Comparison of ENCODE assay signal across 26 cellular contexts in the genomic region with DNA sequence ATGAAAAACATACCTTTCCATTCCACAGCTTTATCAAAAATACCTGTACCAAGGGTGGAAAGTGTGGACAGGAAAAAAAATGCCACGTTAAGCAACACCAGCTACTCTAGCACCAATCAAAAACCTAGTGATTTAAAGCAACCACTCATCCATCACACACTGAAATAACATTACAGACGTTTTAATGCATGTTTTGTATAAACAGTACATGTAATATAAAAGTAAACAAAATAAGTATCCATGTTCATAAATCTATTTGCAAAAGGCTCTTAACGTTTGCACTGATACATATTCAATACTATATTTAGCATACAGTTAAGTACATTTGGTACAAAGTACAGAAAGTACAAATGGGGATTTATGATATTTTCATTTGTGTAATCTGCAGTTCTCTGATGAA. TPM values are rescaled to one million over a fixed set of nuclear protein-coding genes. Genes with fewer than 3 reads are reported as not detected.
A peak's percentile ranks its signal among the peaks of the same experiment; 100 is the strongest.
DNase-seq lines count a peak whose midpoint lies in the region; ATAC-seq and TF ChIP-seq lines count a peak whose summit lies in the region.
"Had no signal": no experiment of that assay in that cellular context is flagged by ENCODE, and none has a peak within 500 bp of the region (broad histone marks: within the 10 kb centered on the region; RNA-seq: fewer than 3 reads in every experiment).

No MANE protein-coding gene starts in this region.

- H4K20me1 ChIP-seq in H9 (ENCODE audit: control insufficient read depth, insufficient read depth, insufficient read length) = no peaks in the 10 kb centered on the region

- no peaks in the 10 kb centered on the region for H3K23me2 ChIP-seq in H9 (ENCODE audit: insufficient read length, low read depth, low read length, poor library complexity, severe bottlenecking)

- WGBS in H9 (ENCODE audit: extremely low coverage, insufficient read length, low lambda C conversion rate) = no CpG with 5 or more reads among the region's 3 CpGs
- WGBS in psoas muscle, 3 donors = 41 to 73% (median 53%) methylated on average over 3 of the region's 3 CpGs

- H3K4me3 Mint-ChIP-seq in H9 = no peak overlapping the region
- H3K4me3 Mint-ChIP-seq: B cell; CD14-positive monocyte; CD8-positive, alpha-beta memory T cell had no signal

- no peak overlapping the region for H2BK15ac ChIP-seq in H9 (ENCODE audit: low read depth, low read length)

- peaks cover 7% of the 10 kb centered on the region for H3K79me2 ChIP-seq in H9 (ENCODE audit: insufficient read depth, low read length)

- H3K27me3 ChIP-seq in H9 (ENCODE audit: insufficient read depth, low read length) (no peaks in the 10 kb centered on the region), psoas muscle (ENCODE audit: insufficient read depth in 3 of 3, low read length in 2 of 3) (no peaks in the 10 kb centered on the region)
- H3K27me3 ChIP-seq: Peyer's patch had no signal

- H3K4ac ChIP-seq in H9 (ENCODE audit: low read depth, low read length) = no peak overlapping the region

- intact Hi-C loops in psoas muscle (cut with DNase I) (no loop called here), Right ventricle myocardium superior (cut with DNase I) (no loop called here)

- no peak for DNase-seq in H9
- DNase-seq in amniotic epithelial cell (ENCODE audit: low read depth) = peak; percentile 21
- DNase-seq in psoas muscle = no peak
- DNase-seq in foreskin melanocyte = no peak
- DNase-seq in stimulated activated CD4-positive, alpha-beta T cell treated with anti-CD3 and anti-CD28 coated beads, Interleukin-15, amount 100 ng/mL, for 24 hours = no peak
- DNase-seq in Right ventricle myocardium superior = no peak
- DNase-seq: CD8-positive, alpha-beta memory T cell; DMS79 treated with DMSO at 0.1 percent for 48 hours; GF-D8; GOT3; HCEC 1CT; Kasumi-1; MV-4-11; NCI-H1105; NCI-H146; NCI-H1930; NCI-H2107; NCI-H524; OCI-M1; Peyer's patch; SIG-M5; SK-N-SH had no signal

- no peaks in the 10 kb centered on the region for H3K9me3 Mint-ChIP-seq in H9
- H3K9me3 Mint-ChIP-seq: CD14-positive monocyte; CD8-positive, alpha-beta memory T cell had no signal

- no peak overlapping the region for H3T11ph ChIP-seq in H9 (ENCODE audit: low read length)

- H3K36me3 ChIP-seq in psoas muscle (ENCODE audit: insufficient read depth in 1 of 2, low read depth in 1 of 2) = peaks cover 0 to 12% of the 10 kb centered on the region in 2 donors

- H3K4me1 Mint-ChIP-seq in H9 = no peaks in the 10 kb centered on the region
- H3K4me1 Mint-ChIP-seq: CD14-positive monocyte; CD8-positive, alpha-beta memory T cell had no signal

- H2AFZ ChIP-seq in H9 (ENCODE audit: low read length) = no peak overlapping the region

- no peaks in the 10 kb centered on the region for H3K4me1 ChIP-seq in H9 (ENCODE audit: insufficient read depth, low read length)
- H3K4me1 ChIP-seq in psoas muscle = peaks cover 15% of the 10 kb centered on the region
- H3K4me1 ChIP-seq: Peyer's patch had no signal

- H2BK20ac ChIP-seq in H9 (ENCODE audit: low read depth, low read length, poor library complexity, severe bottlenecking) = no peak overlapping the region

- H3K79me1 ChIP-seq in H9 (ENCODE audit: insufficient read depth, low read depth, low read length, poor library complexity, severe bottlenecking) = peaks cover 7% of the 10 kb centered on the region

- TF ChIP-seq CTCF in C4-2B (conservative IDR thresholded peaks at IDR 0.05) (no peak), H9 (conservative IDR thresholded peaks at IDR 0.05) (no peak), psoas muscle (IDR thresholded peaks at IDR 0.05) (no peak)

- H2BK12ac ChIP-seq in H9 (ENCODE audit: insufficient read length, low read depth, low read length) = no peak overlapping the region

- no peaks in the 10 kb centered on the region for H3K9me3 ChIP-seq in H9 (ENCODE audit: control insufficient read depth, low read depth, low read length)
- H3K9me3 ChIP-seq in psoas muscle = no peaks in the 10 kb centered on the region
- H3K9me3 ChIP-seq: Peyer's patch, SK-N-SH had no signal

- no peak overlapping the region for H4K8ac ChIP-seq in H9 (replicated peaks; ENCODE audit: insufficient read length, low read depth, low read length)

- no peak overlapping the region for H3K9ac ChIP-seq in H9 (ENCODE audit: extremely low read depth, insufficient read length, low read length)
- H3K9ac ChIP-seq: SK-N-SH had no signal

- ATAC-seq in psoas muscle (no peak), Right ventricle myocardium superior (ENCODE audit: poor library complexity) (no peak)
- ATAC-seq: K562 had no signal

- no peak overlapping the region for H3K4me3 ChIP-seq in psoas muscle
- H3K4me3 ChIP-seq: K562, Peyer's patch had no signal

- H2AK5ac ChIP-seq in H9 (ENCODE audit: insufficient read length, low read length) = no peak overlapping the region

- peak overlapping the region in 2 of 3 experiments; percentile 8 to 28; a peak in 1 of 7 replicates for H3K27ac Mint-ChIP-seq in H9
- H3K27ac Mint-ChIP-seq: B cell, CD14-positive monocyte had no signal

- no peak overlapping the region for H3K56ac ChIP-seq in H9 (ENCODE audit: insufficient read length, low read depth, low read length)

- no peak overlapping the region for H3K4me2 ChIP-seq in H9 (ENCODE audit: insufficient read depth, insufficient read length, low read length)
- H3K4me2 ChIP-seq: SK-N-SH had no signal

- H3K36me3 Mint-ChIP-seq in H9 (ENCODE audit: insufficient read depth in 1 of 3, low read depth in 3 of 3) = peaks cover 17 to 36% (median 34%) of the 10 kb centered on the region in 3 experiments

- no peak overlapping the region for H3K23ac ChIP-seq in H9 (ENCODE audit: insufficient read length, low read depth, low read length)

- H2BK5ac ChIP-seq in H9 (ENCODE audit: insufficient read length, low read length) = no peak overlapping the region

- H3K27ac ChIP-seq in C4-2B (peak overlapping the region; percentile 70), H9 (ENCODE audit: insufficient read length, low read depth, low read length) (no peak overlapping the region), psoas muscle (peak overlapping the region; percentile 71)
- H3K27ac ChIP-seq: Peyer's patch had no signal

- H2BK120ac ChIP-seq in H9 (ENCODE audit: low read depth, low read length, poor library complexity, severe bottlenecking) = no peak overlapping the region

- no peak overlapping the region for H4K91ac ChIP-seq in H9 (ENCODE audit: insufficient read length, low read depth, low read length)

- no peak overlapping the region for H3K14ac ChIP-seq in H9 (ENCODE audit: insufficient read depth, low read length)

- H4K5ac ChIP-seq in H9 (ENCODE audit: insufficient read length, low read depth, low read length) = no peak overlapping the region

- H3K27me3 Mint-ChIP-seq in H9 (ENCODE audit: low read depth) = no peaks in the 10 kb centered on the region
- H3K27me3 Mint-ChIP-seq: B cell; CD8-positive, alpha-beta memory T cell had no signal

- H3K18ac ChIP-seq in H9 (ENCODE audit: insufficient read length, low read depth, low read length) = no peak overlapping the region

RNA-seq across cellular contexts. Expression of gene CHKA, which starts 38.7 kb away (rescaled TPM):
- total RNA-seq in H9 (2021) (63.0 and 64.2 TPM in 2 replicates), psoas muscle (1 to 10 TPM; 3.6 to 6.9 (median 5.6) TPM), Right ventricle myocardium superior (8.4 TPM)
- 10 to 100 TPM in 1 of 3 donors, 1 to 10 TPM in 2; 6.2 to 11.2 (median 6.9) TPM for polyA plus RNA-seq in psoas muscle

RNA-seq across cellular contexts. Expression of gene TCIRG1, which starts 43.7 kb away (rescaled TPM):
- 24.4 and 27.1 TPM in 2 replicates for total RNA-seq in H9 (2021)
- total RNA-seq in psoas muscle = 10 to 100 TPM; 11.4 to 14.6 (median 12.7) TPM
- 10 to 100 TPM; 10.9 to 20.1 (median 11.8) TPM for polyA plus RNA-seq in psoas muscle
- total RNA-seq in Right ventricle myocardium superior = 22.3 TPM

RNA-seq across cellular contexts. Expression of gene NDUFS8, which starts 52.0 kb away (rescaled TPM):
- total RNA-seq in H9 (2021) = 213 and 214 TPM in 2 replicates
- 100 to 1,000 TPM; 204 to 328 (median 241) TPM for total RNA-seq in psoas muscle
- 100 to 1,000 TPM; 193 to 390 (median 328) TPM for polyA plus RNA-seq in psoas muscle
- 474 TPM for total RNA-seq in Right ventricle myocardium superior
